30 cellular contexts compared by ENCODE assay signal in the genomic region with DNA sequence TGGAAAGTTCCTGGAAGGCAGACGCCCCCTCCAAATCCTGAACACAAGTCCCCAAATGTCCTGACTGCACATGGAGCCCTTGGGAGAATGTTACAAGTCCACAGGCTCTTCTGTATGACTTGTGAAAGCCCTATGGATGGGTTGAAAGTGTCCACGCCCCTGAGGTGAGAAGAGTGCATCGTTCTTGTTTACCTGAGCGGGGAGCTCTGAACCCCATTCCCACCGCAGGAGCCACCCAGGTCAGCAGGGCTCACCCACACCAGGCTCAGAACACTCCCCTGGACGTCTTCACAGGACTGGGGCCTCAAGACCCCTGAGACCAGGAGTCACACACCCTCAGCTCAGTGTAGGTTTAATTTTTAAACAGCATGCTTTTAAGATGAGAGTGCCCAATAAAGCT.
"Had no signal": no experiment of that assay in that cellular context is flagged by ENCODE, and none has a peak within 500 bp of the region (broad histone marks: within the 10 kb centered on the region; RNA-seq: fewer than 3 reads in every experiment).

No MANE protein-coding gene starts in this region.

- H3K36me3 ChIP-seq: ovary, right lobe of liver, sigmoid colon, suprapubic skin, tibial artery, transverse colon, upper lobe of right lung, uterus had no signal

- H3K9me3 Mint-ChIP-seq: natural killer cell treated with Interleukin-12 subunit alpha and Interleukin-12 subunit beta and Interleukin-15 and Interleukin-18, amount 100 ng/mL, for 72 hours; neural crest cell; type B pancreatic cell had no signal

- H3K79me2 ChIP-seq: parathyroid adenoma had no signal

- H3K4me3 Mint-ChIP-seq: naive B cell; naive thymus-derived CD8-positive, alpha-beta T cell; natural killer cell treated with Interleukin-12 subunit alpha and Interleukin-12 subunit beta and Interleukin-15 and Interleukin-18, amount 100 ng/mL, for 72 hours; neural crest cell; stimulated activated memory B cell treated with anti-CD40 and anti-IgM and Interleukin-4, amounts not matched to agents 10 μg/mL and 1 μg/mL and 100 μg/mL, for 72 hours; stimulated activated naive CD8-positive, alpha-beta T cell treated with anti-CD3 and anti-CD28 coated beads, Interleukin-15, amount 100 ng/mL, for 72 hours; type B pancreatic cell had no signal

- H3K27ac ChIP-seq: ovary, parathyroid adenoma, psoas muscle, right lobe of liver, sigmoid colon, suprapubic skin, testis, tibial artery, transverse colon, upper lobe of right lung, uterus had no signal

- H3K4me1 Mint-ChIP-seq: naive B cell; stimulated activated memory B cell treated with anti-CD40 and anti-IgM and Interleukin-4, amounts not matched to agents 10 μg/mL and 1 μg/mL and 100 μg/mL, for 72 hours had no signal

- H3K4me3 ChIP-seq: ovary, psoas muscle, right lobe of liver, sigmoid colon, suprapubic skin, testis, tibial artery, transverse colon, upper lobe of right lung, uterus had no signal

- H3K27me3 Mint-ChIP-seq: progenitor cell of endocrine pancreas, type B pancreatic cell had no signal

- FAIRE-seq: small intestine had no signal

- H2AFZ ChIP-seq: parathyroid adenoma had no signal

- H3K27me3 ChIP-seq: ovary, right lobe of liver, sigmoid colon, suprapubic skin, testis, tibial artery, upper lobe of right lung, uterus had no signal

- H3K36me3 Mint-ChIP-seq: naive B cell; natural killer cell treated with Interleukin-12 subunit alpha and Interleukin-12 subunit beta and Interleukin-15 and Interleukin-18, amount 100 ng/mL, for 72 hours; stimulated activated memory B cell treated with anti-CD40 and anti-IgM and Interleukin-4, amounts not matched to agents 10 μg/mL and 1 μg/mL and 100 μg/mL, for 72 hours; type B pancreatic cell had no signal

- ATAC-seq: naive thymus-derived CD8-positive, alpha-beta T cell; natural killer cell treated with Interleukin-12 subunit alpha and Interleukin-12 subunit beta and Interleukin-15 and Interleukin-18, amount 100 ng/mL, for 72 hours; psoas muscle; right cardiac atrium; stimulated activated memory B cell treated with anti-CD40 and anti-IgM and Interleukin-4, amounts not matched to agents 10 μg/mL and 1 μg/mL and 100 μg/mL, for 72 hours; stimulated activated naive CD8-positive, alpha-beta T cell treated with anti-CD3 and anti-CD28 coated beads, Interleukin-15, amount 100 ng/mL, for 72 hours; stimulated activated naive CD8-positive, alpha-beta T cell treated with anti-CD3 and anti-CD28 coated beads, Interleukin-15, Interleukin-2, amounts not matched to agents 100 U/mL and 50 U/mL, for 24 hours; upper lobe of right lung had no signal

- H3K27ac Mint-ChIP-seq: naive B cell; naive thymus-derived CD8-positive, alpha-beta T cell; natural killer cell treated with Interleukin-12 subunit alpha and Interleukin-12 subunit beta and Interleukin-15 and Interleukin-18, amount 100 ng/mL, for 72 hours; progenitor cell of endocrine pancreas; stimulated activated memory B cell treated with anti-CD40 and anti-IgM and Interleukin-4, amounts not matched to agents 10 μg/mL and 1 μg/mL and 100 μg/mL, for 72 hours; stimulated activated naive CD8-positive, alpha-beta T cell treated with anti-CD3 and anti-CD28 coated beads, Interleukin-15, amount 100 ng/mL, for 72 hours; type B pancreatic cell had no signal

- H3K9me3 ChIP-seq: ovary, psoas muscle, right lobe of liver, sigmoid colon, suprapubic skin, testis, tibial artery, transverse colon, upper lobe of right lung, uterus had no signal

- H3K4me1 ChIP-seq: parathyroid adenoma, psoas muscle, right lobe of liver, sigmoid colon, suprapubic skin, testis, tibial artery, transverse colon, upper lobe of right lung, uterus had no signal

- DNase-seq: naive B cell; naive thymus-derived CD8-positive, alpha-beta T cell; occipital lobe; ovary; psoas muscle; right cardiac atrium; right lobe of liver; sigmoid colon; small intestine; stimulated activated CD4-positive, alpha-beta T cell treated with anti-CD3 and anti-CD28 coated beads, Interleukin-12 subunit alpha, Interleukin-12 subunit beta, amount 100 ng/mL, for 4 hours; stimulated activated CD4-positive, alpha-beta T cell treated with anti-CD3 and anti-CD28 coated beads, Interleukin-1b, Interleukin-23, amount 100 ng/mL, for 48 hours; stimulated activated CD4-positive, alpha-beta T cell treated with anti-CD3 and anti-CD28 coated beads, Interleukin-4, amount 100 ng/mL, for 1 hour; stimulated activated CD4-positive, alpha-beta T cell treated with anti-CD3 and anti-CD28 coated beads, Interleukin-4, amount 100 ng/mL, for 4 hours; stimulated activated CD8-positive, alpha-beta memory T cell treated with anti-CD3 and anti-CD28 coated beads, Interleukin-4, amount 100 ng/mL, for 48 hours; stimulated activated naive CD4-positive, alpha-beta T cell; stimulated activated naive CD8-positive, alpha-beta T cell treated with anti-CD3 and anti-CD28 coated beads, Interleukin-15, amount 100 ng/mL, for 72 hours; stimulated activated naive CD8-positive, alpha-beta T cell treated with anti-CD3 and anti-CD28 coated beads, Interleukin-15, Interleukin-2, amounts not matched to agents 100 U/mL and 50 U/mL, for 24 hours; substantia nigra; testis; tibial artery; transverse colon; upper lobe of right lung; uterus had no signal

- H3K9ac ChIP-seq: parathyroid adenoma had no signal
